11 cellular contexts compared by ENCODE assay signal in the genomic region with DNA sequence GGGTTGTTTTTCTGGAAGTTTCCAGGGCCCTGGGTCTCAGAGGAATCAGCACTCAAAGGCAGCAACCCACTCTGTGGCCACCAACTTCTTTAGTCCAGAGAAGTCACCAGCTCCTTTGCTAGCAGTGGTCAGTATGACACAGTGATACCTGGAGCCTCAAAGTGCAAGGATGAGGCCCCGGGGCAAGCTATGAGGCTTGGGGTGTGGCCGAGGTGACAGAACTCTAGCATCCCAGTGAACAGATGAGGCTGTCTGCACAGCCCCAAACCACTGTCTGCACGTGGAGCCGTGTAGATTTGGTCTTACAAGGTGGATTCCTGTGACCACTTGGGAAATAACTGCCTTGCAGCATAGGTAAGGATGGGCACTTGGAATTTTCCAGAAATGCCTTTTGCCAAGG. TPM values are rescaled to one million over a fixed set of nuclear protein-coding genes. Genes with fewer than 3 reads are reported as not detected.
"Had no signal": no experiment of that assay in that cellular context is flagged by ENCODE, and none has a peak within 500 bp of the region (broad histone marks: within the 10 kb centered on the region; RNA-seq: fewer than 3 reads in every experiment).

No MANE protein-coding gene starts in this region.

- ATAC-seq: GM23338, HCT116 had no signal

- H3K4me2 ChIP-seq: GM23338 had no signal

- H3K9me3 ChIP-seq: HAP-1 had no signal

- DNase-seq: GM23248, GOT3, H7, H9, HCEC 1CT, HFFc6 had no signal

- H3K27ac ChIP-seq: GM23248 had no signal

- H3K27ac Mint-ChIP-seq: GM23338, H9, HFFc6 had no signal

- H3K4me1 ChIP-seq: HAP-1 had no signal

- H3K9ac ChIP-seq: GM23248 had no signal

- H3K4me1 Mint-ChIP-seq: GM23338 had no signal

- H3K9me3 Mint-ChIP-seq: GM23338, H9, HFFc6 had no signal

- H3K4me3 ChIP-seq: GM23248, GM23338, HAP-1 had no signal

- H3K4me3 Mint-ChIP-seq: GM23338, H9, HFFc6 had no signal

- H3K36me3 ChIP-seq: HAP-1 had no signal

- H2AFZ ChIP-seq: GM23248, GM23338 had no signal

RNA-seq across cellular contexts. Expression of gene TEKT5, which starts 24.9 kb away (rescaled TPM):
- total RNA-seq: GM23248, H1, H4, HFFc6 had no signal
- polyA plus RNA-seq: GM23248, GM23338 had no signal
